In the genomic region with DNA sequence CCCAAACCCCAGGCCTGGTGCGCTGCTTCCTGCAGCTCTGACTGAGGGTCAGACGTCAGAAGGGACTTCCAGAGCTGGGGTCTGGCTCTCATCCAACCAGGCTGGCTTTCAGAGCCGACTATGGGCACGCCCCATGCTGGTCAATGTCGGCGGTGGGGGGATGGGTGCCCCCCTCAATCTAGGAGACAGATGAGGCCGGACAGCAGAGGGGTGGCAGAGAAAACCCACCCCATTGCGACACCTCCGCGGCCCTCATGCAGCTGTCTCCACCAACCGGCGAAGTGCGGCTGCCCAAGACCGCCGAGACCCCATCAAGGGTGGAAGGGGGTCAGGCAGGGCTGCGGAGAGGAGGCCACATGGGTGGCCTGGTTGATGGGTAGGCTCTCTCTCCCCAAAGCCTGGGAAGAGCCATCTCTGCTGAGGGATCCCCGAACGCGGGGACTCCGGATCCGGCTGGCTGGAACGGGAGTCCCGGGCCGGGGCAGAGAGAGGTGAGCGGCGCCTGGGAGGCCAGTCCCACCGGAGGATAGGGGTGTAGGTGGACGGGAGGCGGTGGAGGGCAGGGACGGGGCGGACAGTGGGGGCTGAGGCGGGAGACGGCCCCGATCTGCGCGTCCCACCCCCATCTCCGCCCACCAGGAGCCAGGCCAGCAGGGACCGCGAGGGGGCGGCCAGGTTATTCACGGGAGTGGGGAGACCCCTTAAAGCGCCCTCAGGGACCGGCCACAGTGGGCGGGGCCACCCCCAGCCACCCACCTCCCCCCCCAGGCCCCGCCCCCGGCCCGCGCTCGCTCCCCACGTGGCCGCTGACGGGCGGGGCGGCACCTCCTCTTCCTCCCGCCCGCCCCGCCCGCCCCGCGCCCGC, we compare ENCODE assay signal across 8 cellular contexts. TPM values are rescaled to one million over a fixed set of nuclear protein-coding genes. Genes with fewer than 3 reads are reported as not detected.
DNase-seq lines count a peak whose midpoint lies in the region; ATAC-seq and TF ChIP-seq lines count a peak whose summit lies in the region.

Gene INF2 (plus strand): TSS at position 864 of the 865 bp plus-strand sequence. CDS start 11,748 bp downstream, outside the sequence.

- no peaks in the 10 kb centered on the region for H3K9me3 ChIP-seq in SK-N-MC (ENCODE audit: low read depth, low read length)
- no peaks in the 10 kb centered on the region for H3K9me3 ChIP-seq in ascending aorta
- H3K9me3 ChIP-seq in left ventricle myocardium inferior (replicated peaks): no peaks in the 10 kb centered on the region

- H3K4me1 ChIP-seq in ascending aorta: peaks cover 17 to 38% of the 10 kb centered on the region in 2 donors
- peaks cover 73% of the 10 kb centered on the region for H3K4me1 ChIP-seq in left ventricle myocardium inferior

- peak within 1 kb of the TSS; percentile 85 for H3K4me3 ChIP-seq in SK-N-MC
- H3K4me3 ChIP-seq in ascending aorta: peak within 1 kb of the TSS; percentile 90 to 92
- H3K4me3 ChIP-seq in left ventricle myocardium inferior: peak within 1 kb of the TSS; percentile 97

- H3K27ac ChIP-seq in SK-N-MC (no peak within 1 kb of the TSS), ascending aorta (peak within 1 kb of the TSS; percentile 80 to 82), left ventricle myocardium inferior (replicated peaks) (peak within 1 kb of the TSS; percentile 89)

- TF ChIP-seq CTCF in ascending aorta (IDR thresholded peaks at IDR 0.05) (no peak), left ventricle myocardium inferior (IDR thresholded peaks at IDR 0.05; ENCODE audit: borderline replicate concordance) (peak; percentile 11)

- ATAC-seq in HG03457 (IDR thresholded peaks at IDR 0.05; ENCODE audit: unreplicated experiment) (no peak), GM19452 (IDR thresholded peaks at IDR 0.05; ENCODE audit: unreplicated experiment) (no peak)

- H3K27me3 ChIP-seq in ascending aorta (no peaks in the 10 kb centered on the region), left ventricle myocardium inferior (ENCODE audit: low read depth) (no peaks in the 10 kb centered on the region)

- H3K9ac ChIP-seq in SK-N-MC (ENCODE audit: insufficient read length): peak within 1 kb of the TSS; percentile 81

- DNase-seq in GM03348 (ENCODE audit: low spot score) (peak; percentile 98), HPDE6-E6E7 (ENCODE audit: extremely low spot score) (peak; percentile 64), SK-N-MC (ENCODE audit: low read depth, low spot score) (no peak), ascending aorta (ENCODE audit: low spot score in 2 of 2) (no peak), left ventricle myocardium inferior (peak; percentile 69), posterior vena cava (ENCODE audit: low spot score) (no peak)

- H3K36me3 ChIP-seq in SK-N-MC (ENCODE audit: insufficient read depth, low read length) (no peaks in the 10 kb centered on the region), ascending aorta (no peaks in the 10 kb centered on the region), left ventricle myocardium inferior (no peaks in the 10 kb centered on the region)

- intact Hi-C loops in ascending aorta (cut with DNase I) (loop anchor here (1.0 to 10.0 kb wide), 4 partner anchors 8 to 796 kb away; partner anchors contain the start of genes AHNAK2 and CRIP1), left ventricle myocardium inferior (cut with micrococcal nuclease) (no loop called here), posterior vena cava (cut with DNase I) (no loop called here)

RNA-seq across cellular contexts. Expression of gene INF2, which starts in this region (rescaled TPM):
- 249 TPM for total RNA-seq in ascending aorta
- 28.5 TPM for total RNA-seq in left ventricle myocardium inferior
- 10 to 100 TPM; 70.5 to 78.7 TPM for total RNA-seq in posterior vena cava

Comparison
In these comparisons a context has a peak if more than half of its experiments do, and no peak if none do; other contexts are left out.
1. DNase-seq: peak in GM03348 (single experiment), HPDE6-E6E7 (single experiment) and left ventricle myocardium inferior (single experiment); none in SK-N-MC (single experiment), ascending aorta (0 of 2) and posterior vena cava (single experiment).
2. Peak in every context shown above with its lines, with median percentiles within 50 percentile points of each other: H3K4me3 ChIP-seq.